In genomic region chr13:51229141-51229540, GRCh38 we compare ENCODE assay signal across 1 cellular context.
TF ChIP-seq lines count a peak whose summit lies in the region.

No MANE protein-coding gene starts in this region.

TF ChIP-seq in H1, 55 proteins besides CTCF, POLR2A, EP300 and RAD21:
- no peak for TF ChIP-seq POLR2AphosphoS5 (IDR thresholded peaks at IDR 0.05; ENCODE audit: low read depth, low read length)
- no peak for TF ChIP-seq ZNF274 (IDR thresholded peaks at IDR 0.05; ENCODE audit: borderline replicate concordance, extremely low read depth, low read length)
- TF ChIP-seq KDM4A (IDR thresholded peaks at IDR 0.05; ENCODE audit: low read depth, low read length, severe bottlenecking), result no peak
- no peak for TF ChIP-seq KDM1A (IDR thresholded peaks at IDR 0.05; ENCODE audit: borderline replicate concordance, low read length)
- no peak for TF ChIP-seq YY1 (IDR thresholded peaks at IDR 0.05; ENCODE audit: low read depth, low read length)
- no peak for TF ChIP-seq KDM5A (IDR thresholded peaks at IDR 0.05; ENCODE audit: low read length)
- TF ChIP-seq NANOG (IDR thresholded peaks at IDR 0.05; ENCODE audit: insufficient read depth, low read depth, low read length, poor library complexity, severe bottlenecking), result no peak
